Comparison of ENCODE assay signal across 1 cellular context in the genomic region with DNA sequence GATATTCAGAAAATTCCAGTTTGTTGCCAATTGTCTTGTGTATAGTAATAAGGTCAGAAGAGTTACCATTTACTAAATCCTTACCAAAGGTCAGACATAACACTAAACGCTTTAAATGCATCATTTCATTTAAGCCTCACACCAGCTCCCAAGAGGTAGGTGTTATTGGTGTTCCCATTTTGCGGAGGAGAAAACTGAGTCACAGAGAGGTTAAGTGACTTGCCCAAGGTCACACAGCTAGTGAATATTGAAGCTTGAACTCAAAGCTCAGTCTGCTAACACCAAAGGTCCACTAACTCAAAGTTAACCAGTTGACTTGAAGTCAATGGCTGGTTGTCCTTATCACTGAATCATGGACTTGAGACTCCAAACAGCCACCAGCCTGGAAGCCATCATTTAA.
TF ChIP-seq lines count a peak whose summit lies in the region.

No MANE protein-coding gene starts in this region.

TF ChIP-seq in HEK293, 187 proteins besides CTCF, POLR2A, EP300 and RAD21:
- TF ChIP-seq, protein P1, sequence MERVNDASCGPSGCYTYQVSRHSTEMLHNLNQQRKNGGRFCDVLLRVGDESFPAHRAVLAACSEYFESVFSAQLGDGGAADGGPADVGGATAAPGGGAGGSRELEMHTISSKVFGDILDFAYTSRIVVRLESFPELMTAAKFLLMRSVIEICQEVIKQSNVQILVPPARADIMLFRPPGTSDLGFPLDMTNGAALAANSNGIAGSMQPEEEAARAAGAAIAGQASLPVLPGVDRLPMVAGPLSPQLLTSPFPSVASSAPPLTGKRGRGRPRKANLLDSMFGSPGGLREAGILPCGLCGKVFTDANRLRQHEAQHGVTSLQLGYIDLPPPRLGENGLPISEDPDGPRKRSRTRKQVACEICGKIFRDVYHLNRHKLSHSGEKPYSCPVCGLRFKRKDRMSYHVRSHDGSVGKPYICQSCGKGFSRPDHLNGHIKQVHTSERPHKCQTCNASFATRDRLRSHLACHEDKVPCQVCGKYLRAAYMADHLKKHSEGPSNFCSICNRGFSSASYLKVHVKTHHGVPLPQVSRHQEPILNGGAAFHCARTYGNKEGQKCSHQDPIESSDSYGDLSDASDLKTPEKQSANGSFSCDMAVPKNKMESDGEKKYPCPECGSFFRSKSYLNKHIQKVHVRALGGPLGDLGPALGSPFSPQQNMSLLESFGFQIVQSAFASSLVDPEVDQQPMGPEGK (tag by site-specific recombination; IDR thresholded peaks at IDR 0.05), result no peak
- TF ChIP-seq PRDM1 (tag by site-specific recombination; IDR thresholded peaks at IDR 0.05) (no peak), ZNF768 (tag by site-specific recombination; IDR thresholded peaks at IDR 0.05) (peak; percentile 87), ZNF335 (tag by site-specific recombination; conservative IDR thresholded peaks at IDR 0.05) (no peak)
TF ChIP-seq in HEK293: peak in this region for 1.
